ENCODE assay signal across 8 cellular contexts in the genomic region with DNA sequence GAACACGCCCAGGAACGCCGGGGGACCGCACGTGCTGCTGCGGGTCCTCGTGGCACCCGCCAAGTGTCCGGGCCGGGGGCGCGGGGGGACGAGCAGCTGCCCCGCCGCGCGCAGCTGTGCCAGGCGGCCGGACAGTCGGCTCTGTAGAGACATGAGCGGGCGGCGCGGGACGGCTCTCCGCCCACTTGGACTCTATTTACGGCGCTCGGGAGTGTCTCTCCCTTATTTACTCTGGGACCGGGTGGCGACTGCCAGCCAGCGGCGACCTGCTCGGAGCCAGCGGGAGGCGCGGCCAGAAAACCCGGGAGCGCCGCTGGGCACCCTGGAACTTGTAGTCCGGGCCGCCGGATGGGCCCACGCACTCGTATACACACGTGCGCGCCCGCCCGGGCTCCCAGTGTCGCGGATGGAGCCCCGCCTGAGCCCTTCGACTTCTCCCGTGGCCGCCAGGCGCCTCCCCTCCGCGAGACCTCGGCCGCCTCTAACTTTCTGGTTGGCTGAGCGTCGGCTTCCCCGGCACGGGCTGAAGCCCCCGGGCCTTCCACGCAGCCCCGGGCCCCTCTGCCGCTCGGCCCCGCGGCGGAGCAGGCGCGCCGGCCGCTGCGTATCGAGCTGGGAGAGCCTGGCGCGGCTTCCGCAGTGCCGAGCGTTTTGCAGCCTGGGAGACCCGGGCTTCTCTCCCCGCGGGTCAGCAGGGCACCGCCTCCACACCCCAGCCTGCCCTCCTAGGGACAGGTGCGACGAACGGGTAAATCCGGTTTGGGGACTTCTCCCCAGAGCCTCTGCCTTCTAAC. TPM values are rescaled to one million over a fixed set of nuclear protein-coding genes. Genes with fewer than 3 reads are reported as not detected.
DNase-seq lines count a peak whose midpoint lies in the region; ATAC-seq and TF ChIP-seq lines count a peak whose summit lies in the region.

A gene with protein sequence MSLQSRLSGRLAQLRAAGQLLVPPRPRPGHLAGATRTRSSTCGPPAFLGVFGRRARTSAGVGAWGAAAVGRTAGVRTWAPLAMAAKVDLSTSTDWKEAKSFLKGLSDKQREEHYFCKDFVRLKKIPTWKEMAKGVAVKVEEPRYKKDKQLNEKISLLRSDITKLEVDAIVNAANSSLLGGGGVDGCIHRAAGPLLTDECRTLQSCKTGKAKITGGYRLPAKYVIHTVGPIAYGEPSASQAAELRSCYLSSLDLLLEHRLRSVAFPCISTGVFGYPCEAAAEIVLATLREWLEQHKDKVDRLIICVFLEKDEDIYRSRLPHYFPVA (minus strand): TSS at position 272 of the 794 bp plus-strand sequence. CDS start 119 bp downstream, at position 153.

- peak within 1 kb of the TSS; percentile 35 for H3K27ac ChIP-seq in RWPE2 (ENCODE audit: poor library complexity, severe bottlenecking)

- H3K9me3 ChIP-seq in RWPE2 (ENCODE audit: severe bottlenecking): no peaks in the 10 kb centered on the region

- H3K4me3 ChIP-seq in RWPE2 (ENCODE audit: severe bottlenecking) (peak within 1 kb of the TSS; percentile 67), foreskin fibroblast (ENCODE audit: low read depth in 1 of 2, low read length in 2 of 2) (peak within 1 kb of the TSS; percentile 65 to 69)

- peaks cover 3% of the 10 kb centered on the region for H3K36me3 Mint-ChIP-seq in neural crest cell (ENCODE audit: low read depth)

- H3K36me3 ChIP-seq in RWPE2 (ENCODE audit: low read depth): no peaks in the 10 kb centered on the region

- TF ChIP-seq CTCF in RWPE2 (IDR thresholded peaks at IDR 0.05; ENCODE audit: poor library complexity, severe bottlenecking) (peak; percentile 16), foreskin fibroblast (IDR thresholded peaks at IDR 0.05; ENCODE audit: low read depth, low read length) (no peak), neural crest cell (conservative IDR thresholded peaks at IDR 0.05) (no peak)

- DNase-seq in DMS 273 treated with DMSO at 0.1 percent for 48 hours (lab: John Stamatoyannopoulos, UW): peak; percentile 40
- peak; percentile 82 to 83 for DNase-seq in Kasumi-1 (lab: John Stamatoyannopoulos, UW)
- DNase-seq in RWPE2 (ENCODE audit: low spot score): peak; percentile 86
- peak; percentile 67 for DNase-seq in activated gamma-delta T cell (lab: John Stamatoyannopoulos, UW)
- DNase-seq in foreskin fibroblast: peak; percentile 85 to 96
- peak; percentile 73 for DNase-seq in neural crest cell (ENCODE audit: low read depth, low spot score)
- peak; percentile 60 for DNase-seq in stromal cell of bone marrow (ENCODE audit: low read depth)

- peak; percentile 68 for ATAC-seq in GM21786 (IDR thresholded peaks at IDR 0.05; ENCODE audit: unreplicated experiment)
- peak; percentile 87 for ATAC-seq in RWPE2 (ENCODE audit: low read depth)

- H3K4me1 Mint-ChIP-seq in neural crest cell: peaks cover 29% of the 10 kb centered on the region

- H3K9me3 Mint-ChIP-seq in neural crest cell: no peaks in the 10 kb centered on the region

- no peaks in the 10 kb centered on the region for H3K27me3 ChIP-seq in RWPE2 (ENCODE audit: insufficient read depth, poor library complexity, severe bottlenecking)

- peak within 1 kb of the TSS; percentile 57 for H3K27ac Mint-ChIP-seq in neural crest cell (ENCODE audit: unreplicated experiment)

- H3K27me3 Mint-ChIP-seq in neural crest cell (ENCODE audit: low read depth): no peaks in the 10 kb centered on the region

- peaks cover 7% of the 10 kb centered on the region for H3K4me1 ChIP-seq in RWPE2 (ENCODE audit: insufficient read depth, poor library complexity, severe bottlenecking)

- H3K4me3 Mint-ChIP-seq in neural crest cell: peak within 1 kb of the TSS; percentile 89

RNA-seq across cellular contexts. Expression of the gene that starts here (rescaled TPM):
- 22.1 and 26.1 TPM in 2 replicates for total RNA-seq in neural crest cell

Comparison
In these comparisons a context has a peak if more than half of its experiments do, and no peak if none do; other contexts are left out.
1. Peak in every context shown above with its lines: DNase-seq, ATAC-seq, H3K4me3 ChIP-seq and H3K27ac ChIP-seq.
2. DNase-seq: peak in every context shown above with its lines; median percentile 90 in foreskin fibroblast; 86 in RWPE2; 82 in Kasumi-1; 73 in neural crest cell; 67 in activated gamma-delta T cell; 60 in stromal cell of bone marrow; 40 in DMS 273 treated with DMSO at 0.1 percent for 48 hours.